ENCODE assay signal across 8 cellular contexts in the genomic region with DNA sequence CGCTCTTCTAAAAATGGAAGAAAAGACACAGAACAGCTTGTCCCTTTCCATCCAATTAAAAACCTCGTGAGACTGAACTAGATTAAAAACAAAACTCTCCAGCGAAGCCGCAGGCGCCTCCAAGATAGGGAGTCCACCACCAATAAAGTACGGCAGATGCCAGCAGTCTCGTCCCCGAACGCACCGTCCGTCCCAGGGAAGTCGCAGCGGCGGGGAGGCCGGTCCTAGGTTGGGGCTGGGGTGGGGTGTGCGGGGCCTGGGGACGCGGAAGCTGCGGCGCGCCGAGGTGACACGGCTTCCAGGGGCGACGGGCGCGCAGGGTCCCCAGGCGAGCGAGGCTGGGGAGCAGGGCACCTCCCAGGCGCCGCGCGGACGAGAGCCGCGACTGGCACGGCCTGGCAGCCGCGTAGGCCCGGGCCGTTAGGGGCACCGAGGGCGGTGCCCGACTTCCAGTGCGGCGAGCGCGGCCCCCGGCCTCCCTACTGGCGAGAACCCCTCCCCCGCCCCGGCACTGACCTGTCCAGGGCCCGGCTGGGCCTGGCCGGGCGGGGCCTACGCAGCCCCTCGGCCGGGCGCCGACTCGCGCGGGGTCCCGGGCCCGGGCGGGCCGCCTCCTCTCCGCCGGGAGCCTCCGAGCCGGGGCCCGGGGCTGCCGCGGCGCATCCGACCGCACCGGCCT. TPM values are rescaled to one million over a fixed set of nuclear protein-coding genes. Genes with fewer than 3 reads are reported as not detected.
DNase-seq lines count a peak whose midpoint lies in the region; ATAC-seq, FAIRE-seq and TF ChIP-seq lines count a peak whose summit lies in the region.

No MANE protein-coding gene starts in this region.

- intact Hi-C loops in pancreas (cut with DNase I) = no loop called here
- intact Hi-C loops in uterus (cut with DNase I; ENCODE audit: low total_unique reads) = no loop called here

- peak; percentile 38 for ATAC-seq in HG02759 (IDR thresholded peaks at IDR 0.05; ENCODE audit: unreplicated experiment)
- peak; percentile 39 for ATAC-seq in activated T-helper 17 cell treated with anti-CD3 and anti-CD28 coated beads, Interleukin-2, amount 50 U/mL, for 72 hours (replicated peaks)
- ATAC-seq in pancreas = peak; percentile 14 to 38 (median 26)

- peaks cover 50% of the 10 kb centered on the region for H3K36me3 Mint-ChIP-seq in activated T-helper 17 cell treated with anti-CD3 and anti-CD28 coated beads, Interleukin-2, amount 50 U/mL, for 72 hours (ENCODE audit: low read depth)

- H3K4me3 ChIP-seq in foreskin fibroblast (ENCODE audit: low read depth in 1 of 2, low read length in 2 of 2) (peak overlapping the region; percentile 83 to 87), pancreas (peak overlapping the region; percentile 56 to 89 (median 84)), uterus (peak overlapping the region; percentile 64 to 95)

- H3K9me3 Mint-ChIP-seq in activated T-helper 17 cell treated with anti-CD3 and anti-CD28 coated beads, Interleukin-2, amount 50 U/mL, for 72 hours = no peaks in the 10 kb centered on the region

- peak overlapping the region; percentile 83 to 96 (median 93) for H3K27ac ChIP-seq in pancreas
- H3K27ac ChIP-seq in uterus = peak overlapping the region; percentile 99

- H3K36me3 ChIP-seq in pancreas (no peaks in the 10 kb centered on the region), uterus (no peaks in the 10 kb centered on the region)

- H3K27me3 ChIP-seq in pancreas (no peaks in the 10 kb centered on the region), uterus (no peaks in the 10 kb centered on the region)

- peak overlapping the region; percentile 94 for H3K4me3 Mint-ChIP-seq in activated T-helper 17 cell treated with anti-CD3 and anti-CD28 coated beads, Interleukin-2, amount 50 U/mL, for 72 hours

- H3K4me1 ChIP-seq in pancreas = peaks cover 9 to 35% (median 33%) of the 10 kb centered on the region in 3 donors
- H3K4me1 ChIP-seq in uterus = peaks cover 9 to 11% of the 10 kb centered on the region in 2 donors

- WGBS in pancreas, 2 donors = 0% methylated on average over 41 to 78 of the region's 78 CpGs

- peaks cover 33% of the 10 kb centered on the region for H3K4me1 Mint-ChIP-seq in activated T-helper 17 cell treated with anti-CD3 and anti-CD28 coated beads, Interleukin-2, amount 50 U/mL, for 72 hours

- H3K9me3 ChIP-seq in pancreas = no peaks in the 10 kb centered on the region
- no peaks in the 10 kb centered on the region for H3K9me3 ChIP-seq in uterus

- peak; percentile 51 for DNase-seq in NCI-H2107 (lab: John Stamatoyannopoulos, UW)
- no peak for DNase-seq in NCI-H2107 treated with DMSO at 0.1 percent for 48 hours (lab: John Stamatoyannopoulos, UW; ENCODE audit: unreplicated experiment)
- DNase-seq in NOMO-1 treated with DMSO at 0.1 percent for 48 hours (lab: John Stamatoyannopoulos, UW; ENCODE audit: unreplicated experiment) = peak; percentile 17
- DNase-seq in foreskin fibroblast = peak in 1 of 2 donors; percentile 66
- DNase-seq in pancreas = peak; percentile 45 to 85 (median 66)
- peak; percentile 52 to 56 for DNase-seq in uterus

- peak in 1 of 2 donors; percentile 36 for TF ChIP-seq POLR2A in uterus (IDR thresholded peaks at IDR 0.05)

- peak overlapping the region; percentile 95 for H3K27ac Mint-ChIP-seq in activated T-helper 17 cell treated with anti-CD3 and anti-CD28 coated beads, Interleukin-2, amount 50 U/mL, for 72 hours

- H3K27me3 Mint-ChIP-seq in activated T-helper 17 cell treated with anti-CD3 and anti-CD28 coated beads, Interleukin-2, amount 50 U/mL, for 72 hours = no peaks in the 10 kb centered on the region

- TF ChIP-seq CTCF in foreskin fibroblast (IDR thresholded peaks at IDR 0.05; ENCODE audit: low read depth, low read length) = no peak
- no peak for TF ChIP-seq CTCF in pancreas (IDR thresholded peaks at IDR 0.05)
- no peak for TF ChIP-seq CTCF in uterus (IDR thresholded peaks at IDR 0.05)

- no peak for FAIRE-seq in pancreas (lab: Jason Lieb, UNC)

RNA-seq across cellular contexts. Expression of a gene that starts 28.3 kb away (rescaled TPM):
- total RNA-seq in activated T-helper 17 cell treated with anti-CD3 and anti-CD28 coated beads, Interleukin-2, amount 50 U/mL, for 72 hours = not detected
- not detected for total RNA-seq in pancreas
- polyA plus RNA-seq in pancreas = under 1 TPM in 1 of 2 donors, not detected in 1; 0.07 TPM
- total RNA-seq in uterus = under 1 TPM in 1 of 4 donors, not detected in 3; 0.58 TPM
